27 cellular contexts compared by ENCODE assay signal in genomic region chr7:43130347-43130746, GRCh38.
"Had no signal": no experiment of that assay in that cellular context is flagged by ENCODE, and none has a peak within 500 bp of the region (broad histone marks: within the 10 kb centered on the region; RNA-seq: fewer than 3 reads in every experiment).

No MANE protein-coding gene starts in this region.

- H3K27me3 ChIP-seq: suprapubic skin, testis, thyroid gland, tibial artery, tibial nerve, transverse colon, upper lobe of left lung, uterus, vagina had no signal

- H3K36me3 ChIP-seq: stomach, suprapubic skin, thoracic aorta, thyroid gland, tibial artery, tibial nerve, transverse colon, upper lobe of left lung, upper lobe of right lung, uterus, vagina had no signal

- H3K4me1 ChIP-seq: stomach, suprapubic skin, testis, thyroid gland, tibial artery, tibial nerve, transverse colon, upper lobe of left lung, upper lobe of right lung, uterus, vagina had no signal

- H3K4me3 ChIP-seq: stomach, suprapubic skin, testis, thoracic aorta, thyroid gland, tibial artery, tibial nerve, transverse colon, upper lobe of left lung, upper lobe of right lung, uterus, vagina had no signal

- DNase-seq: stimulated activated CD4-positive, alpha-beta T cell treated with anti-CD3 and anti-CD28 coated beads, Interleukin-2, amount 100 ng/mL, for 24 hours; stimulated activated CD4-positive, alpha-beta T cell treated with anti-CD3 and anti-CD28 coated beads, Interleukin-2, amount 100 ng/mL, for 48 hours; stimulated activated CD4-positive, alpha-beta T cell treated with anti-CD3 and anti-CD28 coated beads, Interleukin-4, amount 100 ng/mL, for 1 hour; stimulated activated CD4-positive, alpha-beta T cell treated with anti-CD3 and anti-CD28 coated beads, Interleukin-4, amount 100 ng/mL, for 24 hours; stimulated activated CD4-positive, alpha-beta T cell treated with anti-CD3 and anti-CD28 coated beads, Interleukin-4, amount 100 ng/mL, for 4 hours; stimulated activated CD8-positive, alpha-beta memory T cell treated with anti-CD3 and anti-CD28 coated beads, Interleukin-4, amount 100 ng/mL, for 48 hours; stimulated activated naive B cell treated with anti-CD40 and anti-IgM and Interleukin-4, amounts not matched to agents 10 μg/mL and 1 μg/mL and 100 μg/mL, for 72 hours; stimulated activated naive CD4-positive, alpha-beta T cell; stimulated activated naive CD4-positive, alpha-beta T cell treated with Interleukin-2 at 50 U/mL for 16 hours; stimulated activated naive CD8-positive, alpha-beta T cell treated with anti-CD3 and anti-CD28 coated beads, Interleukin-15, amount 100 ng/mL, for 72 hours; stimulated activated naive CD8-positive, alpha-beta T cell treated with anti-CD3 and anti-CD28 coated beads, Interleukin-15, Interleukin-2, amounts not matched to agents 100 U/mL and 50 U/mL, for 24 hours; stomach; substantia nigra; testis; thyroid gland; tibial artery; transverse colon; trophoblast cell; upper lobe of left lung; upper lobe of right lung; uterus had no signal

- ATAC-seq: stimulated activated effector memory CD8-positive, alpha-beta T cell treated with anti-CD3 and anti-CD28 coated beads, Interleukin-12 subunit alpha, Interleukin-12 subunit beta, amount 100 ng/mL, for 72 hours; stimulated activated memory B cell treated with anti-CD40 and anti-IgM and Interleukin-4, amounts not matched to agents 10 μg/mL and 1 μg/mL and 100 μg/mL, for 72 hours; stimulated activated naive B cell treated with anti-CD40 and anti-IgM and Interleukin-4, amounts not matched to agents 10 μg/mL and 1 μg/mL and 100 μg/mL, for 72 hours; stimulated activated naive CD8-positive, alpha-beta T cell treated with anti-CD3 and anti-CD28 coated beads, Interleukin-15, amount 100 ng/mL, for 72 hours; stimulated activated naive CD8-positive, alpha-beta T cell treated with anti-CD3 and anti-CD28 coated beads, Interleukin-15, Interleukin-2, amounts not matched to agents 100 U/mL and 50 U/mL, for 24 hours; upper lobe of right lung had no signal

- H3K9me3 ChIP-seq: stomach, suprapubic skin, testis, thoracic aorta, thyroid gland, tibial artery, tibial nerve, transverse colon, upper lobe of left lung, upper lobe of right lung, uterus, vagina had no signal

- H3K27ac ChIP-seq: stomach, suprapubic skin, testis, thoracic aorta, thyroid gland, tibial artery, tibial nerve, transverse colon, upper lobe of left lung, upper lobe of right lung, uterus, vagina had no signal
